ENCODE assay signal across 11 cellular contexts in the genomic region with DNA sequence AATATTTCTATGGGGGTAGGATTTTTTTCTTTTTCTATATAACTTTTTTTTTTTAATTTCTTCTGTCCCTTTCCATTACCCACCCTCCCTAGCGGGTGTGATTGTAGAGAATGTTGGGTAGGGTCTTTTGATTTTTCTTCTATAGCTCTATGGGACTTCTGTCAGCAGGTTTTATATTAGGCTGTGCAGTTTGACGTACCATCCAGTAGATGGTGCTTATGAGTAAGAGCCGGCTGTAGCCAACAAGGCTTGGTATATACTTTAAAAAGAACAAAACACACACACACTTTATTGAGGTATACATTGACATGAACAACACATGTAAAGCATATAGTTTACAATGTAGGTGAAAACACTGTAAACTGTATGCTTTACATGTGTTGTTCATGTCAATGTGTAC.
DNase-seq lines count a peak whose midpoint lies in the region; FAIRE-seq and TF ChIP-seq lines count a peak whose summit lies in the region.
"Had no signal": no experiment of that assay in that cellular context is flagged by ENCODE, and none has a peak within 500 bp of the region (broad histone marks: within the 10 kb centered on the region; RNA-seq: fewer than 3 reads in every experiment).

No MANE protein-coding gene starts in this region.

- H3K36me3 ChIP-seq in BE2C (no peaks in the 10 kb centered on the region), testis (ENCODE audit: low read depth, missing control alignments) (no peaks in the 10 kb centered on the region)
- H3K36me3 ChIP-seq: pancreas had no signal

- H3K4me1 ChIP-seq in BE2C (no peaks in the 10 kb centered on the region), testis (no peaks in the 10 kb centered on the region)
- H3K4me1 ChIP-seq: pancreas had no signal

- TF ChIP-seq POLR2A in GM12891 (IDR thresholded peaks at IDR 0.05; ENCODE audit: low read depth, low read length), result no peak
- no peak for TF ChIP-seq POLR2A in testis (IDR thresholded peaks at IDR 0.05)

- H3K27me3 ChIP-seq in BE2C, result no peaks in the 10 kb centered on the region
- no peaks in the 10 kb centered on the region for H3K27me3 ChIP-seq in testis

- FAIRE-seq in GM12891 (lab: Jason Lieb, UNC), result peak; percentile 20
- FAIRE-seq: pancreas had no signal

- DNase-seq in BE2C (no peak), GM12891 (ENCODE audit: insufficient read length, low spot score) (no peak), OCI-M1 (lab: John Stamatoyannopoulos, UW) (peak; percentile 8), fibroblast of the aortic adventitia (ENCODE audit: low read depth) (peak; percentile 2), NCI-H146 treated with DMSO at 0.1 percent for 48 hours (lab: John Stamatoyannopoulos, UW; ENCODE audit: unreplicated experiment) (no peak), testis (no peak), kidney glomerular epithelial cell (lab: John Stamatoyannopoulos, UW) (no peak), globus pallidus (ENCODE audit: low spot score) (no peak)
- DNase-seq: activated gamma-delta T cell, Calu3, pancreas had no signal

- H3K27ac ChIP-seq in testis, result no peak overlapping the region
- H3K27ac ChIP-seq: pancreas had no signal

- TF ChIP-seq CTCF in BE2C (IDR thresholded peaks at IDR 0.05; ENCODE audit: low read depth, low read length), result peak; percentile 60
- TF ChIP-seq CTCF in fibroblast of the aortic adventitia (IDR thresholded peaks at IDR 0.05; ENCODE audit: insufficient read depth, low read length), result peak; percentile 39
- peak in 1 of 3 experiments; percentile 23 for TF ChIP-seq CTCF in testis (IDR thresholded peaks at IDR 0.05)

- whole genome bisulfite sequencing in testis, 2 donors, result 40 to 55% methylated on average over 3 of the region's 3 CpGs

- intact Hi-C loops in testis (cut with DNase I; ENCODE audit: low total_unique reads), result no loop called here

- H3K9me3 ChIP-seq in BE2C (no peaks in the 10 kb centered on the region), testis (no peaks in the 10 kb centered on the region)
- H3K9me3 ChIP-seq: pancreas had no signal

- H3K4me3 ChIP-seq in BE2C (ENCODE audit: low read depth, low read length) (no peak overlapping the region), fibroblast of the aortic adventitia (ENCODE audit: low read depth, low read length) (no peak overlapping the region), testis (no peak overlapping the region)
- H3K4me3 ChIP-seq: pancreas had no signal

TF ChIP-seq in GM12891, 5 proteins besides CTCF, POLR2A, EP300 and RAD21:
- no peak for TF ChIP-seq PAX5 (IDR thresholded peaks at IDR 0.05; ENCODE audit: insufficient read depth, low read length, severe bottlenecking)
- no peak for TF ChIP-seq POLR2AphosphoS5 (IDR thresholded peaks at IDR 0.05; ENCODE audit: low read depth, low read length)
- TF ChIP-seq TAF1 (IDR thresholded peaks at IDR 0.05; ENCODE audit: low read depth, low read length), result no peak
- TF ChIP-seq SPI1 (IDR thresholded peaks at IDR 0.05; ENCODE audit: low read depth, low read length), result no peak
- no peak for TF ChIP-seq POU2F2 (IDR thresholded peaks at IDR 0.05; ENCODE audit: low read depth, low read length)

Comparison
In these comparisons a context has a peak if more than half of its experiments do, and no peak if none do; other contexts are left out.
1. DNase-seq: peak in OCI-M1 (single experiment) and fibroblast of the aortic adventitia (single experiment); none in BE2C (single experiment), GM12891 (single experiment), NCI-H146 treated with DMSO at 0.1 percent for 48 hours (single experiment), testis (single experiment), kidney glomerular epithelial cell (single experiment) and globus pallidus (single experiment).